ENCODE assay signal across 1 cellular context in the genomic region with DNA sequence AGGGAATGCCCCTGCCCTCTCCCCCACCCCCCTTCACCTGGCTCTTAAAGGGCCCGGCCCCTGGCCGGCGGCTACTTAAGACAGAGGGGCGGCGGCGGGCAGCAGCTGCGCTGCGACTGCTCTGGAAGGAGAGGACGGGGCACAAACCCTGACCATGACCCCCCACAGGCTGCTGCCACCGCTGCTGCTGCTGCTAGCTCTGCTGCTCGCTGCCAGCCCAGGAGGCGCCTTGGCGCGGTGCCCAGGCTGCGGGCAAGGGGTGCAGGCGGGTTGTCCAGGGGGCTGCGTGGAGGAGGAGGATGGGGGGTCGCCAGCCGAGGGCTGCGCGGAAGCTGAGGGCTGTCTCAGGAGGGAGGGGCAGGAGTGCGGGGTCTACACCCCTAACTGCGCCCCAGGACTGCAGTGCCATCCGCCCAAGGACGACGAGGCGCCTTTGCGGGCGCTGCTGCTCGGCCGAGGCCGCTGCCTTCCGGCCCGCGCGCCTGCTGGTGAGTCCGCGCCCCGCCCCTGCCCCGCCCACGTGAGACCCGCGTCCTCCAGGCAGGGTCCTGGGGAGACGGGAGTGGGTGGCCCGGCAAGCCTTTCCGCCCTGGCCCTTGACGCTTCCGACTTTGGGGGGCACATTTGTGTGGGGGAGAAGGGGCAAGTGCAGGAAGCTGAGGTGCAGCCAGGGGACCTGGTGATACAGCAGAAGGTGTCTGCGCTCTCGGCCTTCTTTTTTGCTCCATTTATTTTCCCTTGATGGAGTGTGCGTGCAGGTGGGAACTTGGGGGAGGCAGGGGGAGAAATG.
TF ChIP-seq lines count a peak whose summit lies in the region.

A gene with protein sequence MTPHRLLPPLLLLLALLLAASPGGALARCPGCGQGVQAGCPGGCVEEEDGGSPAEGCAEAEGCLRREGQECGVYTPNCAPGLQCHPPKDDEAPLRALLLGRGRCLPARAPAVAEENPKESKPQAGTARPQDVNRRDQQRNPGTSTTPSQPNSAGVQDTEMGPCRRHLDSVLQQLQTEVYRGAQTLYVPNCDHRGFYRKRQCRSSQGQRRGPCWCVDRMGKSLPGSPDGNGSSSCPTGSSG (plus strand): TSS at position 104 of the 790 bp plus-strand sequence. CDS start 51 bp downstream, at position 155.

TF ChIP-seq in liver, 16 proteins besides CTCF, POLR2A, EP300 and RAD21 (continued from another document):
- TF ChIP-seq, protein P1, sequence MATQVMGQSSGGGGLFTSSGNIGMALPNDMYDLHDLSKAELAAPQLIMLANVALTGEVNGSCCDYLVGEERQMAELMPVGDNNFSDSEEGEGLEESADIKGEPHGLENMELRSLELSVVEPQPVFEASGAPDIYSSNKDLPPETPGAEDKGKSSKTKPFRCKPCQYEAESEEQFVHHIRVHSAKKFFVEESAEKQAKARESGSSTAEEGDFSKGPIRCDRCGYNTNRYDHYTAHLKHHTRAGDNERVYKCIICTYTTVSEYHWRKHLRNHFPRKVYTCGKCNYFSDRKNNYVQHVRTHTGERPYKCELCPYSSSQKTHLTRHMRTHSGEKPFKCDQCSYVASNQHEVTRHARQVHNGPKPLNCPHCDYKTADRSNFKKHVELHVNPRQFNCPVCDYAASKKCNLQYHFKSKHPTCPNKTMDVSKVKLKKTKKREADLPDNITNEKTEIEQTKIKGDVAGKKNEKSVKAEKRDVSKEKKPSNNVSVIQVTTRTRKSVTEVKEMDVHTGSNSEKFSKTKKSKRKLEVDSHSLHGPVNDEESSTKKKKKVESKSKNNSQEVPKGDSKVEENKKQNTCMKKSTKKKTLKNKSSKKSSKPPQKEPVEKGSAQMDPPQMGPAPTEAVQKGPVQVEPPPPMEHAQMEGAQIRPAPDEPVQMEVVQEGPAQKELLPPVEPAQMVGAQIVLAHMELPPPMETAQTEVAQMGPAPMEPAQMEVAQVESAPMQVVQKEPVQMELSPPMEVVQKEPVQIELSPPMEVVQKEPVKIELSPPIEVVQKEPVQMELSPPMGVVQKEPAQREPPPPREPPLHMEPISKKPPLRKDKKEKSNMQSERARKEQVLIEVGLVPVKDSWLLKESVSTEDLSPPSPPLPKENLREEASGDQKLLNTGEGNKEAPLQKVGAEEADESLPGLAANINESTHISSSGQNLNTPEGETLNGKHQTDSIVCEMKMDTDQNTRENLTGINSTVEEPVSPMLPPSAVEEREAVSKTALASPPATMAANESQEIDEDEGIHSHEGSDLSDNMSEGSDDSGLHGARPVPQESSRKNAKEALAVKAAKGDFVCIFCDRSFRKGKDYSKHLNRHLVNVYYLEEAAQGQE (IDR thresholded peaks at IDR 0.05): no peak
- no peak for TF ChIP-seq GABPA (IDR thresholded peaks at IDR 0.05 in 1 of 2, conservative IDR thresholded peaks at IDR 0.05 in 1 of 2)
TF ChIP-seq in liver: peak in this region for 0.
